16 cellular contexts compared by ENCODE assay signal in the genomic region with DNA sequence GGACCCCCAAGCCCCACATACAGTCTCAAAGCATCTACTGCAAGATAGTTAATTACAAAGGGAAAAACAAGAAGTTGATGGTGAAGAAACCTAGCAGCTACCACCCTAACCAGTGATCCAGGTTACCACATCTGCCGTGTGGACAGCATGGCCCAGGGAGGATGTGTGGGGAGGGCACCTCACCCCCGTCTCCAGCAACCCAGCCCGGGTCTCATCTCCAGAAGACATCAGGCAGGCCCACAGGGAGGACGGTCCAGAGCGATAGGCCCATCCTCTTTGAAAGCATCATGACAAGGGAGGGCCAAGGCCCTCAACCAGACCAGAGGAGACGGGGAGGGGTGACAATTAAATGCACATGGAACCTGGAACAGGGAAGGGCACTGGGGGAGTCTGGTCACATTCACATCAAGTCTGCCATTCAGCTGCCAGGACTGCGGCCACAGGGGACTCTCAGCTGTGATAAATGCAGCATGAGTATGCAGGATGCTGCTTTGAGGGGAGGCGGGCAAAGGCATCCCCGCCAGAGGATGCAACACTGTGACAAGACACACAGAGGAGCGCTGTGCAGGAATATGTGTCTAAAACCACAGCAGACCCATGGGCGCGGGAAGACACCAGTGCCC. TPM values are rescaled to one million over a fixed set of nuclear protein-coding genes. Genes with fewer than 3 reads are reported as not detected.
DNase-seq lines count a peak whose midpoint lies in the region; ATAC-seq and TF ChIP-seq lines count a peak whose summit lies in the region.
"Had no signal": no experiment of that assay in that cellular context is flagged by ENCODE, and none has a peak within 500 bp of the region (broad histone marks: within the 10 kb centered on the region; RNA-seq: fewer than 3 reads in every experiment).

No MANE protein-coding gene starts in this region.

- H3K27ac Mint-ChIP-seq in endodermal cell (peak overlapping the region; percentile 88), osteocyte (ENCODE audit: unreplicated experiment) (peak overlapping the region; percentile 8)

- TF ChIP-seq POLR2A in suprapubic skin (IDR thresholded peaks at IDR 0.05): no peak

- WGBS in endodermal cell (ENCODE audit: insufficient coverage in 1 of 2, insufficient read length in 1 of 2), 2 experiments: 92 to 96% methylated on average over 11 to 12 of the region's 12 CpGs
- WGBS in suprapubic skin: 87% methylated on average over 12 of the region's 12 CpGs

- H3K36me3 ChIP-seq in endodermal cell (ENCODE audit: control insufficient read depth, insufficient read depth, low read length) (peaks cover 85% of the 10 kb centered on the region), suprapubic skin (peaks cover 85% of the 10 kb centered on the region)

- no peak for TF ChIP-seq EP300 in suprapubic skin (IDR thresholded peaks at IDR 0.05)

- ATAC-seq in activated CD4-positive, CD25-positive, alpha-beta regulatory T cell treated with anti-CD3 and anti-CD28 coated beads, Interleukin-2, amount 50 U/mL, for 24 hours: no peak
- ATAC-seq in GM18517 (IDR thresholded peaks at IDR 0.05; ENCODE audit: unreplicated experiment) (no peak), GM21576 (IDR thresholded peaks at IDR 0.05; ENCODE audit: unreplicated experiment) (no peak)
- ATAC-seq: HCT116 had no signal

- H3K27ac ChIP-seq in endodermal cell (ENCODE audit: low read depth, low read length): no peak overlapping the region
- no peak overlapping the region for H3K27ac ChIP-seq in suprapubic skin
- H3K27ac ChIP-seq: 22Rv1 had no signal

- H3K4me1 ChIP-seq in endodermal cell (ENCODE audit: control insufficient read depth, insufficient read depth, low read length) (no peaks in the 10 kb centered on the region), suprapubic skin (no peaks in the 10 kb centered on the region)

- no peak overlapping the region for H3K9ac ChIP-seq in endodermal cell (ENCODE audit: extremely low read depth, low read length, poor library complexity, severe bottlenecking)

- no peaks in the 10 kb centered on the region for H3K27me3 Mint-ChIP-seq in endodermal cell (ENCODE audit: insufficient read depth)
- H3K27me3 Mint-ChIP-seq in osteocyte (ENCODE audit: unreplicated experiment): no peaks in the 10 kb centered on the region

- H3K4me3 ChIP-seq in endodermal cell (ENCODE audit: low read length) (no peak overlapping the region), suprapubic skin (no peak overlapping the region)

- H3K4me3 Mint-ChIP-seq in endodermal cell (no peak overlapping the region), osteocyte (ENCODE audit: unreplicated experiment) (no peak overlapping the region)

- TF ChIP-seq CTCF in endodermal cell (conservative IDR thresholded peaks at IDR 0.05) (no peak), osteocyte (IDR thresholded peaks at IDR 0.05) (no peak), suprapubic skin (IDR thresholded peaks at IDR 0.05) (no peak)

- DNase-seq in activated CD4-positive, CD25-positive, alpha-beta regulatory T cell treated with anti-CD3 and anti-CD28 coated beads, Interleukin-2, amount 50 U/mL, for 72 hours: peak; percentile 9
- DNase-seq in endodermal cell (peak; percentile 29), osteocyte (ENCODE audit: extremely low spot score, unreplicated experiment) (no peak), suprapubic skin (ENCODE audit: low spot score in 2 of 2) (peak; percentile 38 to 54), AG08396 (ENCODE audit: low spot score) (no peak)
- DNase-seq: C1 segment of cervical spinal cord, COR-L47, MV-4-11, NCI-H1417 treated with DMSO at 0.1 percent for 48 hours, NCI-H2081 treated with DMSO at 0.1 percent for 48 hours, NCI-H524 had no signal

- H3K27me3 ChIP-seq in endodermal cell (ENCODE audit: control insufficient read depth, insufficient read depth, low read length, poor library complexity, severe bottlenecking): no peaks in the 10 kb centered on the region
- H3K27me3 ChIP-seq in suprapubic skin: no peaks in the 10 kb centered on the region

- peaks cover 50% of the 10 kb centered on the region for H3K36me3 Mint-ChIP-seq in endodermal cell (ENCODE audit: low read depth)
- H3K36me3 Mint-ChIP-seq in osteocyte (ENCODE audit: unreplicated experiment): peaks cover 50% of the 10 kb centered on the region

- no peaks in the 10 kb centered on the region for H3K9me3 Mint-ChIP-seq in endodermal cell
- no peaks in the 10 kb centered on the region for H3K9me3 Mint-ChIP-seq in osteocyte (ENCODE audit: unreplicated experiment)

- no peaks in the 10 kb centered on the region for H3K4me1 Mint-ChIP-seq in endodermal cell
- H3K4me1 Mint-ChIP-seq in osteocyte (ENCODE audit: unreplicated experiment): peaks cover 2% of the 10 kb centered on the region

- H3K9me3 ChIP-seq in endodermal cell (ENCODE audit: control insufficient read depth, low read length): no peaks in the 10 kb centered on the region
- H3K9me3 ChIP-seq in suprapubic skin: no peaks in the 10 kb centered on the region

RNA-seq across cellular contexts. Expression of gene ZXDC, which starts 18.8 kb away (rescaled TPM):
- total RNA-seq in endodermal cell (10 to 100 TPM; 30.5 to 31.6 TPM), osteocyte (30.7 and 31.8 TPM in 2 replicates), suprapubic skin (10 to 100 TPM; 40.5 to 97.5 (median 61.2) TPM)
- polyA plus RNA-seq in endodermal cell (2013, experiment 1 of 2): 22.5 TPM
- polyA plus RNA-seq in endodermal cell (2013, experiment 2 of 2): 21.5 TPM

Comparison
In these comparisons a context has a peak if more than half of its experiments do, and no peak if none do; other contexts are left out.
1. DNase-seq: peak in activated CD4-positive, CD25-positive, alpha-beta regulatory T cell treated with anti-CD3 and anti-CD28 coated beads, Interleukin-2, amount 50 U/mL, for 72 hours (single experiment), endodermal cell (single experiment) and suprapubic skin (2 of 2); none in osteocyte (single experiment) and AG08396 (single experiment).